8 cellular contexts compared by ENCODE assay signal in the genomic region with DNA sequence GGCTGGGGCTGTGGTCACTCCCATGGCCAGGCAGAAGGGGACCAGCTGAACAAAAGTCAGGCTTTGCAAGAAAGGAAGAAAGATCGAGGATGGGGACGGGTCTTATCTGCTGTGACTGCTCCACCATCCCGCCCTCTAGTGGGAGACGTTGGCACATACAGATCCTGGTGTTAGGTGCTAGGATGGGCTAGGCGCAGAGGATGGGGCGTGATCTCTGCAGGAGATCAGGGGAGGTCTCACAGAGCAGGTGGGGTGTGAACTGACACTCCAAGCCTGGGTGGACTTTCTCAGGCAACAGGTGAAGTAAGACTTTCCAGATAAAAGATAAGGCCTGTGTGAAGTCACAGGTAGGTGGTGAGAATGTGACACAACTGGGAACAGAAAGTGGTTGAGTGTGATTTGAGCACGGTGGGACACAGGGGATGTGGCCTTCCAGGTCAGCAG.
A peak's percentile ranks its signal among the peaks of the same experiment; 100 is the strongest.
DNase-seq lines count a peak whose midpoint lies in the region; ATAC-seq and TF ChIP-seq lines count a peak whose summit lies in the region.

No MANE protein-coding gene starts in this region.

- no peaks in the 10 kb centered on the region for H3K36me3 ChIP-seq in PC-9 (ENCODE audit: low read depth)

- POLR2A ChIA-PET in PC-9 (lab: Charles Lee; ENCODE audit: unreplicated experiment): no interaction called here

- no peak overlapping the region for H3K4me2 ChIP-seq in PC-9

- no peaks in the 10 kb centered on the region for H3K79me2 ChIP-seq in PC-9 (ENCODE audit: low read depth)

- H3K27me3 Mint-ChIP-seq in natural killer cell (ENCODE audit: low read depth in 2 of 2): peaks cover 24 to 39% of the 10 kb centered on the region in 2 donors

- peak; percentile 52; the same call in 1 of the 2 replicates for TF ChIP-seq CTCF in GM12875 (IDR thresholded peaks at IDR 0.05; ENCODE audit: borderline replicate concordance, insufficient read depth, low read depth, low read length)
- TF ChIP-seq CTCF in PC-9 (conservative IDR thresholded peaks at IDR 0.05): peak; percentile 59; the same call in 1 of the 2 replicates
- peak; percentile 51 for TF ChIP-seq CTCF in cardiac fibroblast (IDR thresholded peaks at IDR 0.05; ENCODE audit: low read depth, low read length)
- TF ChIP-seq CTCF in natural killer cell (IDR thresholded peaks at IDR 0.05): peak; percentile 12

- peaks cover 9% of the 10 kb centered on the region; the same call in 1 of the 2 replicates for H3K4me1 ChIP-seq in PC-9 (replicated peaks; ENCODE audit: insufficient read depth)

- CTCF ChIA-PET in PC-9 (lab: Charles Lee): no interaction called here

- no peak overlapping the region for H3K27ac ChIP-seq in PC-9

- no peaks in the 10 kb centered on the region for H3K9me3 Mint-ChIP-seq in natural killer cell

- H3K4me3 ChIP-seq in GM12875 (ENCODE audit: low read depth, low read length) (no peak overlapping the region), PC-9 (no peak overlapping the region), cardiac fibroblast (replicated peaks in 1 of 2; ENCODE audit: low read depth in 2 of 2, low read length in 2 of 2) (no peak overlapping the region)

- H2AFZ ChIP-seq in PC-9: no peak overlapping the region

- DNase-seq in PC-9: peak in 1 of 2 experiments; percentile 35
- no peak for DNase-seq in cardiac fibroblast (ENCODE audit: low read depth in 2 of 2)
- DNase-seq in natural killer cell: no peak
- no peak for DNase-seq in epidermal melanocyte (ENCODE audit: insufficient read length, low spot score)
- no peak for DNase-seq in NCI-H1417 treated with DMSO at 0.1 percent for 48 hours (lab: John Stamatoyannopoulos, UW)

- H3K4me3 Mint-ChIP-seq in natural killer cell: no peak overlapping the region

- H3F3A ChIP-seq in PC-9 (ENCODE audit: insufficient read depth, low read depth): no peaks in the 10 kb centered on the region

- intact Hi-C loops in PC-9 (cut with micrococcal nuclease; ENCODE audit: unreplicated experiment) (no loop called here), natural killer cell (cut with micrococcal nuclease) (no loop called here)

- H3K9me3 ChIP-seq in PC-9 (ENCODE audit: insufficient read depth, low read depth): no peaks in the 10 kb centered on the region

- H3K27me3 ChIP-seq in PC-9 (ENCODE audit: insufficient read depth, low read depth): no peaks in the 10 kb centered on the region

- no peak overlapping the region for H3K27ac Mint-ChIP-seq in natural killer cell

- no peaks in the 10 kb centered on the region for H4K20me1 ChIP-seq in PC-9 (ENCODE audit: insufficient read depth)

- BruUV-seq in PC-9 (replicated peaks; lab: Mats Ljungman, UMichigan): no TSS peak

- H3K36me3 Mint-ChIP-seq in natural killer cell: no peaks in the 10 kb centered on the region

- peaks cover 0 to 9% of the 10 kb centered on the region in 2 donors for H3K4me1 Mint-ChIP-seq in natural killer cell

- ATAC-seq in natural killer cell (peak in 1 of 3 donors; percentile 66), GM19467 (IDR thresholded peaks at IDR 0.05; ENCODE audit: unreplicated experiment) (no peak), HG03039 (IDR thresholded peaks at IDR 0.05; ENCODE audit: unreplicated experiment) (no peak)

- H3K9me2 ChIP-seq in PC-9 (ENCODE audit: insufficient read depth): no peaks in the 10 kb centered on the region
